8 cellular contexts compared by ENCODE assay signal in genomic region chr4:174423257-174423944, GRCh38.
DNase-seq lines count a peak whose midpoint lies in the region; ATAC-seq and TF ChIP-seq lines count a peak whose summit lies in the region.

No MANE protein-coding gene starts in this region.

- peak overlapping the region; percentile 50 for H3K4me2 ChIP-seq in HCT116 (ENCODE audit: low read length)
- no peak overlapping the region for H3K4me2 ChIP-seq in osteoblast (ENCODE audit: insufficient read depth, low read length)

- no peak overlapping the region for H3K9ac ChIP-seq in HCT116 (ENCODE audit: low read length)

- H3K4me3 ChIP-seq in HCT116 (replicated peaks in 1 of 2; ENCODE audit: low read depth in 1 of 2, low read length in 2 of 2) (no peak overlapping the region), choroid plexus epithelial cell (ENCODE audit: low read depth, low read length) (no peak overlapping the region), osteoblast (ENCODE audit: insufficient read depth, low read length) (no peak overlapping the region)

- POLR2A ChIA-PET in HCT116 (lab: Charles Lee), result no interaction called here
- POLR2A ChIA-PET in HEK293T (lab: Yijun Ruan, JAX), result no interaction called here

- CTCF ChIA-PET in HCT116 (lab: Charles Lee) (no interaction called here), HEK293T (lab: Yijun Ruan, JAX) (interaction anchor here (0.7 kb wide), 1 partner anchor 16 kb away, joined by 3 read pairs; no protein-coding TSS in a partner anchor)

- intact Hi-C loops in HCT116 (cut with micrococcal nuclease) (no loop called here), posterior cingulate gyrus (cut with DNase I) (no loop called here)

- H3K4me1 ChIP-seq in HCT116 (ENCODE audit: control insufficient read depth in 1 of 2, insufficient read depth in 2 of 2, low read length in 2 of 2) (peaks cover 0 to 12% of the 10 kb centered on the region in 2 experiments; a peak in 2 of 4 replicates), osteoblast (ENCODE audit: insufficient read depth, low read length) (no peaks in the 10 kb centered on the region)

- no peak overlapping the region for H3K27ac ChIP-seq in HCT116 (ENCODE audit: low read depth, low read length)
- H3K27ac ChIP-seq in osteoblast (ENCODE audit: low read depth, low read length), result no peak overlapping the region

- no peak for TF ChIP-seq RAD21 in HCT116 (IDR thresholded peaks at IDR 0.05; ENCODE audit: low read depth)

- TF ChIP-seq CTCF in HCT116 (IDR thresholded peaks at IDR 0.05 in 2 of 3, conservative IDR thresholded peaks at IDR 0.05 in 1 of 3; ENCODE audit: borderline replicate concordance in 1 of 3, insufficient read depth in 1 of 3, low read depth in 2 of 3, low read length in 2 of 3) (no peak), choroid plexus epithelial cell (conservative IDR thresholded peaks at IDR 0.05; ENCODE audit: low read depth, low read length) (no peak), osteoblast (IDR thresholded peaks at IDR 0.05; ENCODE audit: extremely low read depth, low read depth, low read length) (no peak)

- no peaks in the 10 kb centered on the region for H3K9me2 ChIP-seq in HCT116 (ENCODE audit: insufficient read depth)

- TF ChIP-seq POLR2A in HCT116 (IDR thresholded peaks at IDR 0.05; ENCODE audit: borderline replicate concordance, extremely low read depth, insufficient read depth, insufficient read length), result no peak

- H2AFZ ChIP-seq in HCT116 (ENCODE audit: low read depth, low read length, poor library complexity, severe bottlenecking), result peak overlapping the region; percentile 78
- no peak overlapping the region for H2AFZ ChIP-seq in osteoblast (ENCODE audit: low read length)

- DNase-seq in GM03348 (ENCODE audit: low spot score) (peak; percentile 36), HCT116 (ENCODE audit: low read depth, low spot score) (peak; percentile 56), NCI-H69 (lab: John Stamatoyannopoulos, UW) (peak; percentile 49), choroid plexus epithelial cell (ENCODE audit: low read depth) (peak; percentile 75), osteoblast (ENCODE audit: insufficient read length, low spot score, missing footprints) (peak; percentile 64), NCI-H2107 treated with DMSO at 0.1 percent for 48 hours (lab: John Stamatoyannopoulos, UW; ENCODE audit: unreplicated experiment) (no peak), HEK293T (ENCODE audit: extremely low spot score) (no peak), posterior cingulate gyrus (no peak)

- ATAC-seq in HCT116, result peak; percentile 82

- H4K20me1 ChIP-seq in HCT116 (ENCODE audit: insufficient read depth), result no peaks in the 10 kb centered on the region
- no peaks in the 10 kb centered on the region for H4K20me1 ChIP-seq in osteoblast (ENCODE audit: insufficient read depth, low read length)

- no peaks in the 10 kb centered on the region for H3K9me3 ChIP-seq in HCT116 (ENCODE audit: control insufficient read depth in 1 of 2, insufficient read depth in 1 of 2, low read depth in 1 of 2, low read length in 2 of 2)
- H3K9me3 ChIP-seq in osteoblast (ENCODE audit: low read depth, low read length), result no peaks in the 10 kb centered on the region

- RAD21 ChIA-PET in HCT116 (lab: Charles Lee; ENCODE audit: low non-redundant PET in 1 of 2, low total read pairs in 2 of 2, uncharacterized antibody in 2 of 2, unreplicated experiment in 2 of 2), result no interaction called here

- no TSS peak for BruUV-seq in HCT116 (replicated peaks; lab: Mats Ljungman, UMichigan)

- no peaks in the 10 kb centered on the region for H3K27me3 ChIP-seq in HCT116 (ENCODE audit: insufficient read depth, low read length)
- no peaks in the 10 kb centered on the region for H3K27me3 ChIP-seq in osteoblast (ENCODE audit: insufficient read depth, low read length)

- no peaks in the 10 kb centered on the region for H3K36me3 ChIP-seq in HCT116 (ENCODE audit: control insufficient read depth in 1 of 2, insufficient read depth in 2 of 2, low read length in 2 of 2)
- no peaks in the 10 kb centered on the region for H3K36me3 ChIP-seq in osteoblast (ENCODE audit: insufficient read depth, low read length)

- H3K79me2 ChIP-seq in HCT116 (ENCODE audit: insufficient read depth, low read length) (no peaks in the 10 kb centered on the region), osteoblast (ENCODE audit: insufficient read depth, low read length) (no peaks in the 10 kb centered on the region)

TF ChIP-seq in HCT116, 20 proteins besides CTCF, POLR2A, EP300 and RAD21:
- TF ChIP-seq FOSL1 (IDR thresholded peaks at IDR 0.05; ENCODE audit: low read depth), result peak; percentile 36; the same call in 1 of the 2 replicates
- TF ChIP-seq JUND (IDR thresholded peaks at IDR 0.05), result peak; percentile 33; the same call in 1 of the 2 replicates
- peak; percentile 48; the same call in 1 of the 2 replicates for TF ChIP-seq MAX (IDR thresholded peaks at IDR 0.05)
- TF ChIP-seq SIN3A (IDR thresholded peaks at IDR 0.05; ENCODE audit: low read depth), result no peak
TF ChIP-seq in HCT116: peak in this region for 3.

TF ChIP-seq in HEK293T, 16 proteins besides CTCF, POLR2A, EP300 and RAD21:
- TF ChIP-seq SUZ12 (IDR thresholded peaks at IDR 0.05) (no peak), FOXA1 (IDR thresholded peaks at IDR 0.05) (no peak), PKNOX1 (IDR thresholded peaks at IDR 0.05) (no peak), FOXK2 (IDR thresholded peaks at IDR 0.05) (no peak), ZNF384 (IDR thresholded peaks at IDR 0.05) (no peak), ELF4 (IDR thresholded peaks at IDR 0.05) (no peak), HDGF (IDR thresholded peaks at IDR 0.05; ENCODE audit: borderline replicate concordance) (no peak), SP1 (IDR thresholded peaks at IDR 0.05) (no peak), CTBP1 (IDR thresholded peaks at IDR 0.05; ENCODE audit: borderline replicate concordance) (no peak), TARDBP (IDR thresholded peaks at IDR 0.05) (no peak), L3MBTL2 (conservative IDR thresholded peaks at IDR 0.05) (no peak), LEF1 (IDR thresholded peaks at IDR 0.05; ENCODE audit: borderline replicate concordance) (no peak), FOXM1 (IDR thresholded peaks at IDR 0.05; ENCODE audit: borderline replicate concordance) (no peak), ARNT (IDR thresholded peaks at IDR 0.05) (no peak)

Comparison
In these comparisons a context has a peak if more than half of its experiments do, and no peak if none do; other contexts are left out.
1. DNase-seq: peak in GM03348 (single experiment), HCT116 (single experiment), NCI-H69 (single experiment), choroid plexus epithelial cell (single experiment) and osteoblast (single experiment); none in NCI-H2107 treated with DMSO at 0.1 percent for 48 hours (single experiment), HEK293T (single experiment) and posterior cingulate gyrus (0 of 10).